22 cellular contexts compared by ENCODE assay signal in genomic region chr1:66556161-66556611, GRCh38. TPM values are rescaled to one million over a fixed set of nuclear protein-coding genes. Genes with fewer than 3 reads are reported as not detected.
A peak's percentile ranks its signal among the peaks of the same experiment; 100 is the strongest.
DNase-seq lines count a peak whose midpoint lies in the region; TF ChIP-seq lines count a peak whose summit lies in the region.
"Had no signal": no experiment of that assay in that cellular context is flagged by ENCODE, and none has a peak within 500 bp of the region (broad histone marks: within the 10 kb centered on the region; RNA-seq: fewer than 3 reads in every experiment).

No MANE protein-coding gene starts in this region.

- H3K4me1 Mint-ChIP-seq in osteocyte (ENCODE audit: unreplicated experiment) = peaks cover 60% of the 10 kb centered on the region

- no peaks in the 10 kb centered on the region for H3K27me3 Mint-ChIP-seq in osteocyte (ENCODE audit: unreplicated experiment)

- H3K36me3 Mint-ChIP-seq in osteocyte (ENCODE audit: unreplicated experiment) = peaks cover 41% of the 10 kb centered on the region

- TF ChIP-seq CTCF in epithelial cell of esophagus (IDR thresholded peaks at IDR 0.05; ENCODE audit: insufficient read depth, low read depth, low read length, missing control alignments) (no peak), osteocyte (IDR thresholded peaks at IDR 0.05) (no peak)

- H3K9me3 Mint-ChIP-seq in osteocyte (ENCODE audit: unreplicated experiment) = no peaks in the 10 kb centered on the region

- H3K4me3 ChIP-seq in epithelial cell of esophagus (ENCODE audit: low read length) = no peak overlapping the region
- H3K4me3 ChIP-seq: ascending aorta, GM12878, K562, spleen, upper lobe of left lung had no signal

- no peak overlapping the region for H3K4me3 Mint-ChIP-seq in osteocyte (ENCODE audit: unreplicated experiment)

- DNase-seq in NCI-H2107 treated with DMSO at 0.1 percent for 48 hours (lab: John Stamatoyannopoulos, UW; ENCODE audit: unreplicated experiment) = peak; percentile 13
- DNase-seq in NCI-H2107 (lab: John Stamatoyannopoulos, UW) = no peak
- peak; percentile 12 for DNase-seq in NCI-H510A (lab: John Stamatoyannopoulos, UW)
- DNase-seq in epithelial cell of esophagus (ENCODE audit: low read depth) = peak; percentile 65
- no peak for DNase-seq in osteocyte (ENCODE audit: extremely low spot score, unreplicated experiment)
- no peak for DNase-seq in activated CD8-positive, alpha-beta memory T cell treated with anti-CD3 and anti-CD28 coated beads, Interleukin-2, amount 50 U/mL, for 4 hours
- DNase-seq in RPMI8226 = no peak
- DNase-seq in cortex of kidney (lab: John Stamatoyannopoulos, UW) = no peak
- DNase-seq: 8988T; activated CD8-positive, alpha-beta memory T cell treated with anti-CD3 and anti-CD28 coated beads for 24 hours; activated effector memory CD4-positive, alpha-beta T cell treated with anti-CD3 and anti-CD28 coated beads, Interleukin-2, amount 50 U/mL, for 16 hours; erythroblast; kidney; NCI-H1092 treated with DMSO at 0.1 percent for 48 hours; NCI-H748 treated with DMSO at 0.1 percent for 48 hours; spleen; stimulated activated naive CD4-positive, alpha-beta T cell; upper lobe of left lung; WERI-Rb-1 had no signal

- peak overlapping the region; percentile 27 for H3K27ac Mint-ChIP-seq in osteocyte (ENCODE audit: unreplicated experiment)

RNA-seq across cellular contexts. Expression of gene SGIP1, which starts 22.2 kb away (rescaled TPM):
- 118 and 123 TPM in 2 replicates for total RNA-seq in osteocyte
- total RNA-seq: GM12878 had no signal

Comparison
In these comparisons a context has a peak if more than half of its experiments do, and no peak if none do; other contexts are left out.
1. DNase-seq: peak in NCI-H2107 treated with DMSO at 0.1 percent for 48 hours (single experiment), NCI-H510A (single experiment) and epithelial cell of esophagus (single experiment); none in NCI-H2107 (single experiment), osteocyte (single experiment), activated CD8-positive, alpha-beta memory T cell treated with anti-CD3 and anti-CD28 coated beads, Interleukin-2, amount 50 U/mL, for 4 hours (single experiment), RPMI8226 (single experiment) and cortex of kidney (single experiment).